ENCODE assay signal across 10 cellular contexts in the genomic region with DNA sequence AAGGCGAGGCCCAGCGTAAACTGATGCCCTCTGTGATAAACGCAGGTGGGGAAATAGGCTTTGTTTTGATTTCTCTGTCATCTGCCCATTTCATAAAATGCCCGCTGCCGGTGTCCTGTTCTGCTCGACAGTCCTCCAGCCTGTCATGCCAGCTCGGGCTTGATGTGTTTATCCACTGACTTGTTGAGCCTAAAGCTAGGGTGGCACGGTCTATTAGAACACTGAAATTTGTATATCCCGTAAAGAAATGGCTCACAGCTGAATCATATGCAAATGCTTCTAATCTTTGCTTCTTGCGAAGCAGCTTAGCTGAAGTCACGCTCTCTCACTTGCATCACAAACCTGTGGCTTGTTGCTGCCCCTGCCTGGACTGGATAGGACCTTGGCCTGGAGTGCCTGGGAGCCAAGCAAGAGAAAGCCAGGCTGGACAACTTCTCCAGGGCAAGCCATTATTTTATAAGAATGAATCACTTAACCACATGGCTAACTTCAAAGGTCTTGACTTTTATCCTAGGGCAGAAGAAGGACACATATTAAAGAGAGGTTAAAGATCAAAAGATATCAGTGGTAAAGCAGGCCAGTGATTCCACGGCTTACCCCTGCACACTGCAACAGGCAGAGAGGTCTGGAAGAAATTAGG. TPM values are rescaled to one million over a fixed set of nuclear protein-coding genes. Genes with fewer than 3 reads are reported as not detected.
DNase-seq lines count a peak whose midpoint lies in the region; TF ChIP-seq lines count a peak whose summit lies in the region.
"Had no signal": no experiment of that assay in that cellular context is flagged by ENCODE, and none has a peak within 500 bp of the region (broad histone marks: within the 10 kb centered on the region; RNA-seq: fewer than 3 reads in every experiment).

No MANE protein-coding gene starts in this region.

- peak overlapping the region; percentile 52 for H3K4me2 ChIP-seq in smooth muscle cell

- no peaks in the 10 kb centered on the region for H3K9me3 ChIP-seq in smooth muscle cell (replicated peaks; ENCODE audit: low read depth)

- no peaks in the 10 kb centered on the region for H3K27me3 ChIP-seq in smooth muscle cell (ENCODE audit: low read depth)

- H3K27ac ChIP-seq in smooth muscle cell (ENCODE audit: low read depth), result peak overlapping the region; percentile 89
- H3K27ac ChIP-seq: SK-N-MC had no signal

- H3K4me3 ChIP-seq in fibroblast of villous mesenchyme (ENCODE audit: low read depth, low read length) (no peak overlapping the region), smooth muscle cell (no peak overlapping the region)
- H3K4me3 ChIP-seq: SK-N-MC had no signal

- peak overlapping the region; percentile 60 for H3K9ac ChIP-seq in smooth muscle cell (ENCODE audit: low read depth)

- no peaks in the 10 kb centered on the region for H4K20me1 ChIP-seq in smooth muscle cell (ENCODE audit: low read depth)

- no peak overlapping the region for H2AFZ ChIP-seq in smooth muscle cell (ENCODE audit: low read depth)

- H3K4me1 ChIP-seq in smooth muscle cell (ENCODE audit: low read depth), result peaks cover 21% of the 10 kb centered on the region

- DNase-seq in NCI-H748 (lab: John Stamatoyannopoulos, UW; ENCODE audit: unreplicated experiment), result peak; percentile 57
- DNase-seq in NCI-H748 treated with DMSO at 0.1 percent for 48 hours (lab: John Stamatoyannopoulos, UW), result no peak
- DNase-seq in RPMI7951 (ENCODE audit: low read depth), result peak; percentile 100
- peak; percentile 99 for DNase-seq in fibroblast of villous mesenchyme (ENCODE audit: low read depth)
- peak; percentile 15 for DNase-seq in smooth muscle cell (lab: John Stamatoyannopoulos, UW; ENCODE audit: unreplicated experiment)
- no peak for DNase-seq in NCI-H1092 (lab: John Stamatoyannopoulos, UW)
- DNase-seq in activated naive CD4-positive, alpha-beta T cell treated with Interleukin-2 at 50 U/mL for 16 hours, result no peak
- DNase-seq in stimulated activated CD4-positive, alpha-beta T cell treated with anti-CD3 and anti-CD28 coated beads, Interleukin-2, amount 100 ng/mL, for 24 hours, result no peak
- DNase-seq: natural killer cell had no signal

- no peaks in the 10 kb centered on the region for H3K36me3 ChIP-seq in smooth muscle cell (ENCODE audit: low read depth)

- no peaks in the 10 kb centered on the region for H3K79me2 ChIP-seq in smooth muscle cell (ENCODE audit: low read depth)

- WGBS in smooth muscle cell (ENCODE audit: low lambda C conversion rate), result 39% methylated on average over 12 of the region's 12 CpGs

- TF ChIP-seq CTCF in fibroblast of villous mesenchyme (IDR thresholded peaks at IDR 0.05; ENCODE audit: insufficient read depth, low read depth, low read length) (peak; percentile 11), smooth muscle cell (IDR thresholded peaks at IDR 0.05; ENCODE audit: borderline replicate concordance, insufficient read depth, poor library complexity, severe bottlenecking) (no peak)

- no peaks in the 10 kb centered on the region for H3F3A ChIP-seq in smooth muscle cell (ENCODE audit: low read depth)

RNA-seq across cellular contexts. Expression of a gene that starts 33.1 kb away (rescaled TPM):
- 0.68 TPM in 1 of 2 replicates, not detected in the other for total RNA-seq in RPMI7951 (2014; rRNA removed; shearing (Covaris generic))
- under 0.01 TPM in 1 of 2 replicates, not detected in the other for total RNA-seq in fibroblast of villous mesenchyme
- 0.63 and 1.7 TPM in 2 replicates for total RNA-seq in smooth muscle cell
- polyA plus RNA-seq in smooth muscle cell, result 0.63 and 1.0 TPM in 2 replicates
- total RNA-seq: natural killer cell had no signal

Comparison
In these comparisons a context has a peak if more than half of its experiments do, and no peak if none do; other contexts are left out.
1. DNase-seq: peak in NCI-H748 (single experiment), RPMI7951 (single experiment), fibroblast of villous mesenchyme (single experiment) and smooth muscle cell (single experiment); none in NCI-H748 treated with DMSO at 0.1 percent for 48 hours (single experiment), NCI-H1092 (single experiment), activated naive CD4-positive, alpha-beta T cell treated with Interleukin-2 at 50 U/mL for 16 hours (single experiment) and stimulated activated CD4-positive, alpha-beta T cell treated with anti-CD3 and anti-CD28 coated beads, Interleukin-2, amount 100 ng/mL, for 24 hours (0 of 2).